Comparison of ENCODE assay signal across 8 cellular contexts in the genomic region with DNA sequence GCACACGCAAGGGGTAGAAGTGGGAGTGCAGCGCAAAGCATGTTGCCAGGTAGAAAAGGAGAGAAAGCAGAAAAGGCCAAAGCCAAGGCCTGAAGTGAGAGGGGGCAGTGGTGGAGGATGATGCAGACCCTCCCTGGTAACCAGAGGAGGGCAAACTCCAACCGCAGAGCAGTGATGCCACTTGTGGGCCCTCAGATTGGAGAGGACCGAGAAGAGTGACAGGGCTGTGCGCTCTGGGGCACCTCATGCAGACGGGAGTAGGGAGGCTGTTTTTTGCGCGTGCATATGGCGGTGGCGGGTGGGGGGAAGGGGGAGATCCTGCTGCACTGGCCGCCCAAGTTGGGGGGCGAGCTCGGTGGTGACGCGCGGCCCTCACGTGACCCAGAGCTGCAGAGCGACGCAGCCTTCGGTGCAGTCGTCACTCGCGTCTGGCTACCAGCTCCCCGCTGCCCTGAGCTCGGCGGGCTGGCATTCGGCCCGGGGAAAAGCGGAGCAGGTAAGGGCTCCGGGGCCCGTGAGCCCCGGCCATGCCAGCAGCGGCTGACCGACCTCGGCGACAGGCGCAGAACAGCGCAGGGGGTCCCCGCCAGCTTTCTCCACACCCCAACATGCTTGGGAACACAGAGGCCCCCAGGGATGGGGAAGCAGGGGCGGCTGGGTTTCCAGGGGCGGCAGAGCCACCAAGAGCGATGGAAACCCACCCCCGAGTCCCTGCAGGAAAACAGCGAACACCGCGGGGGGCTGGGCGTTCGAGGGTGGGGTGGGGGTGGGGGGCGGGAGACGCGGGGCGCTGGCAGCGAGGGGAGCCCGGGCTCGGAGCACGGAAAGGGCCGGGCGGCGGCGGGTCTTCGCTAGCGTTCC. TPM values are rescaled to one million over a fixed set of nuclear protein-coding genes. Genes with fewer than 3 reads are reported as not detected.
A peak's percentile ranks its signal among the peaks of the same experiment; 100 is the strongest.
DNase-seq lines count a peak whose midpoint lies in the region; ATAC-seq and TF ChIP-seq lines count a peak whose summit lies in the region.

A gene (plus strand): TSS at position 421 of the 861 bp plus-strand sequence. CDS start 984 bp downstream, outside the sequence.

- H3K27ac Mint-ChIP-seq in chondrocyte (ENCODE audit: unreplicated experiment): peak within 1 kb of the TSS; percentile 88

- intact Hi-C loops in gastrocnemius medialis (cut with DNase I; ENCODE audit: low total_unique reads): no loop called here

- H3K27me3 Mint-ChIP-seq in chondrocyte (ENCODE audit: low read depth): no peaks in the 10 kb centered on the region

- in situ Hi-C loops in gastrocnemius medialis (cut with MboI; ENCODE audit: low sequenced_read_pairs in 4 of 4): no loop called here

- TF ChIP-seq POLR2A in gastrocnemius medialis (IDR thresholded peaks at IDR 0.05): peak in 1 of 2 donors; percentile 30

- DNase-seq in DMS114 treated with DMSO at 0.1 percent for 48 hours (lab: John Stamatoyannopoulos, UW; ENCODE audit: unreplicated experiment): peak; percentile 83
- peak; percentile 73 for DNase-seq in NCI-H1105 treated with DMSO at 0.1 percent for 48 hours (lab: John Stamatoyannopoulos, UW)
- peak; percentile 62 for DNase-seq in UCSD-AML1 (lab: John Stamatoyannopoulos, UW; ENCODE audit: unreplicated experiment)
- no peak for DNase-seq in chondrocyte (ENCODE audit: low spot score)
- peak; percentile 82 for DNase-seq in iPS-NIHi7 (ENCODE audit: extremely low spot score)
- DNase-seq in gastrocnemius medialis: no peak
- no peak for DNase-seq in NOMO-1 (lab: John Stamatoyannopoulos, UW; ENCODE audit: unreplicated experiment in 2 of 2)

- H3K36me3 ChIP-seq in gastrocnemius medialis: no peaks in the 10 kb centered on the region

- H3K36me3 Mint-ChIP-seq in chondrocyte (ENCODE audit: low read depth): peaks cover 3% of the 10 kb centered on the region

- no peak for ATAC-seq in gastrocnemius medialis
- no peak for ATAC-seq in GM21515 (IDR thresholded peaks at IDR 0.05; ENCODE audit: unreplicated experiment)

- no peaks in the 10 kb centered on the region for H3K4me1 ChIP-seq in gastrocnemius medialis

- no peaks in the 10 kb centered on the region for H3K9me3 ChIP-seq in gastrocnemius medialis

- H3K9me3 Mint-ChIP-seq in chondrocyte (ENCODE audit: low read depth): no peaks in the 10 kb centered on the region

- H3K4me3 ChIP-seq in gastrocnemius medialis: peak within 1 kb of the TSS; percentile 54 to 69 (median 62)

- peak within 1 kb of the TSS; percentile 81 for H3K4me3 Mint-ChIP-seq in chondrocyte (ENCODE audit: unreplicated experiment)

- H3K4me1 Mint-ChIP-seq in chondrocyte (ENCODE audit: low read depth): peaks cover 22% of the 10 kb centered on the region

- H3K27me3 ChIP-seq in gastrocnemius medialis: peaks cover 0 to 4% (median 0%) of the 10 kb centered on the region in 3 donors

- peak within 1 kb of the TSS; percentile 7 to 54 (median 50) for H3K27ac ChIP-seq in gastrocnemius medialis

- TF ChIP-seq CTCF in chondrocyte (IDR thresholded peaks at IDR 0.05): no peak
- TF ChIP-seq CTCF in gastrocnemius medialis (IDR thresholded peaks at IDR 0.05 in 4 of 5, conservative IDR thresholded peaks at IDR 0.05 in 1 of 5): no peak

RNA-seq across cellular contexts. Expression of the gene that starts here (rescaled TPM):
- 139 to 196 TPM (median 148 TPM) in 3 replicates for total RNA-seq in chondrocyte
- 10 to 100 TPM in 2 of 4 donors, 1 to 10 TPM in 2; 8.2 to 12.5 (median 10.5) TPM for total RNA-seq in gastrocnemius medialis

Comparison
In these comparisons a context has a peak if more than half of its experiments do, and no peak if none do; other contexts are left out.
1. RNA of the gene that starts here (total RNA-seq): 139 to 196 TPM in chondrocyte; 8.2 to 12.5 TPM in gastrocnemius medialis; every median in the first group is over 10 times any median in the second.
2. DNase-seq: peak in DMS114 treated with DMSO at 0.1 percent for 48 hours (single experiment), NCI-H1105 treated with DMSO at 0.1 percent for 48 hours (single experiment), UCSD-AML1 (single experiment) and iPS-NIHi7 (single experiment); none in chondrocyte (single experiment), gastrocnemius medialis (0 of 2) and NOMO-1 (0 of 2).